ENCODE assay signal across 27 cellular contexts in the genomic region with DNA sequence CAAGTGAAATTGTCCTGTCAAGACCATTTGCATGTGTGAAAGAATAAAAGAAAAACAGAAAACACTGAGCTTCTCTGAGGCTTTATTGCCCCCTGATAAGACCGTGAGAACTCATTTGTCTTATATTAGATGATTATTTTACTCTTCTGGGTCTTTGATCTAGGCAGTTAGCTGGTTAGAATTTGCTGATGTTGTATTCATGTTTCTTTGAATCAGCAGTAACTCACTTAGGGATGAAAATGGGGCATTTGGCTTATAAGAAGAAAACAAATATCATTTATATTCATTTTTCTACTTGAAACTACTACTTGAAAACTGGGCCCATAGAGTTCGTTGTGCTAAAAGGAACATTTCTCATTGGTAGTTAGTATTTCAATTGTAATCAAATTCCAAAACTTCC.
"Had no signal": no experiment of that assay in that cellular context is flagged by ENCODE, and none has a peak within 500 bp of the region (broad histone marks: within the 10 kb centered on the region; RNA-seq: fewer than 3 reads in every experiment).

No MANE protein-coding gene starts in this region.

- H3K4me3 ChIP-seq: stomach, suprapubic skin, testis, thoracic aorta, thyroid gland, tibial artery, tibial nerve, transverse colon, upper lobe of left lung, upper lobe of right lung, uterus, vagina had no signal

- H3K9me3 ChIP-seq: suprapubic skin, testis, thoracic aorta, thyroid gland, tibial artery, tibial nerve, transverse colon, upper lobe of left lung, upper lobe of right lung, uterus, vagina had no signal

- H3K36me3 ChIP-seq: stomach, suprapubic skin, thoracic aorta, thyroid gland, tibial artery, tibial nerve, transverse colon, upper lobe of left lung, upper lobe of right lung, uterus, vagina had no signal

- DNase-seq: stimulated activated CD4-positive, alpha-beta T cell treated with anti-CD3 and anti-CD28 coated beads, Interleukin-2, amount 100 ng/mL, for 48 hours; stimulated activated CD4-positive, alpha-beta T cell treated with anti-CD3 and anti-CD28 coated beads, Interleukin-4, amount 100 ng/mL, for 1 hour; stimulated activated CD4-positive, alpha-beta T cell treated with anti-CD3 and anti-CD28 coated beads, Interleukin-4, amount 100 ng/mL, for 24 hours; stimulated activated CD4-positive, alpha-beta T cell treated with anti-CD3 and anti-CD28 coated beads, Interleukin-4, amount 100 ng/mL, for 4 hours; stimulated activated CD8-positive, alpha-beta memory T cell treated with anti-CD3 and anti-CD28 coated beads, Interleukin-4, amount 100 ng/mL, for 48 hours; stimulated activated naive B cell treated with anti-CD40 and anti-IgM and Interleukin-4, amounts not matched to agents 10 μg/mL and 1 μg/mL and 100 μg/mL, for 72 hours; stimulated activated naive CD4-positive, alpha-beta T cell; stimulated activated naive CD4-positive, alpha-beta T cell treated with Interleukin-2 at 50 U/mL for 16 hours; stimulated activated naive CD8-positive, alpha-beta T cell treated with anti-CD3 and anti-CD28 coated beads, Interleukin-15, amount 100 ng/mL, for 72 hours; stimulated activated naive CD8-positive, alpha-beta T cell treated with anti-CD3 and anti-CD28 coated beads, Interleukin-15, Interleukin-2, amounts not matched to agents 100 U/mL and 50 U/mL, for 24 hours; stomach; substantia nigra; testis; thyroid gland; tibial artery; transverse colon; trophoblast cell; upper lobe of left lung; upper lobe of right lung; uterus had no signal

- H3K4me1 ChIP-seq: stomach, suprapubic skin, testis, thyroid gland, tibial artery, tibial nerve, transverse colon, upper lobe of left lung, upper lobe of right lung, uterus, vagina had no signal

- FAIRE-seq: urothelium cell line had no signal

- ATAC-seq: stimulated activated effector memory CD8-positive, alpha-beta T cell treated with anti-CD3 and anti-CD28 coated beads, Interleukin-12 subunit alpha, Interleukin-12 subunit beta, amount 100 ng/mL, for 72 hours; stimulated activated memory B cell treated with anti-CD40 and anti-IgM and Interleukin-4, amounts not matched to agents 10 μg/mL and 1 μg/mL and 100 μg/mL, for 72 hours; stimulated activated naive B cell treated with anti-CD40 and anti-IgM and Interleukin-4, amounts not matched to agents 10 μg/mL and 1 μg/mL and 100 μg/mL, for 72 hours; stimulated activated naive CD8-positive, alpha-beta T cell treated with anti-CD3 and anti-CD28 coated beads, Interleukin-15, amount 100 ng/mL, for 72 hours; stimulated activated naive CD8-positive, alpha-beta T cell treated with anti-CD3 and anti-CD28 coated beads, Interleukin-15, Interleukin-2, amounts not matched to agents 100 U/mL and 50 U/mL, for 24 hours; upper lobe of right lung had no signal

- H3K27ac ChIP-seq: stomach, suprapubic skin, testis, thoracic aorta, thyroid gland, tibial artery, tibial nerve, transverse colon, upper lobe of left lung, upper lobe of right lung, uterus, vagina had no signal

- H3K27me3 ChIP-seq: stomach, suprapubic skin, testis, thyroid gland, tibial artery, tibial nerve, transverse colon, upper lobe of left lung, upper lobe of right lung, uterus, vagina had no signal
